Comparison of ENCODE assay signal across 39 cellular contexts in genomic region chr22:37831472-37831871, GRCh38. TPM values are rescaled to one million over a fixed set of nuclear protein-coding genes. Genes with fewer than 3 reads are reported as not detected.
"Had no signal": no experiment of that assay in that cellular context is flagged by ENCODE, and none has a peak within 500 bp of the region (broad histone marks: within the 10 kb centered on the region; RNA-seq: fewer than 3 reads in every experiment).

No MANE protein-coding gene starts in this region.

- H3K4me3 Mint-ChIP-seq: activated B cell treated with CpG ODN at 0.5 μM for 24 hours; activated CD4-positive, alpha-beta memory T cell treated with anti-CD3 and anti-CD28 coated beads for 36 hours; activated CD4-positive, alpha-beta T cell treated with anti-CD3 and anti-CD28 coated beads, Interleukin-2, amount 10 ng/mL, durations not matched to agents 24 days and 14 days; activated CD8-positive, alpha-beta T cell treated with anti-CD3 and anti-CD28 coated beads for 36 hours; activated naive CD4-positive, alpha-beta T cell treated with anti-CD3 and anti-CD28 coated beads for 36 hours; activated naive CD4-positive, alpha-beta T cell treated with anti-CD3 and anti-CD28 coated beads, Interleukin-2, amount 50 U/mL, for 24 hours; activated naive CD8-positive, alpha-beta T cell treated with anti-CD3 and anti-CD28 coated beads for 36 hours; activated T-cell treated with anti-CD3 and anti-CD28 coated beads, Interleukin-2, amount 50 U/mL, for 4 hours; activated T-cell treated with anti-CD3 and anti-CD28 coated beads, Interleukin-2, amount 50 U/mL, for 72 hours; activated T-helper 1 cell treated with anti-CD3 and anti-CD28 coated beads, Interleukin-12 subunit alpha, Interleukin-12 subunit beta, Interleukin-2, Interleukin-4 antibody, amounts not matched to agents 30 ng/mL and 10 ng/mL and 1 ng/mL, durations not matched to agents 14 hours and 24 hours and 36 hours; activated T-helper 17 cell treated with anti-CD3 and anti-CD28 coated beads, Interleukin-2, amount 50 U/mL, for 72 hours; T-helper 1 cell treated with Interleukin-12 subunit alpha and Interleukin-12 subunit beta and Interleukin-4 antibody, amounts not matched to agents 30 μg/mL and 1 μg/mL, for 36 hours; T-helper 2 cell treated with Interferon-gamma antibody and Interleukin-4, amounts not matched to agents 5 μg/mL and 100 μg/mL, for 36 hours had no signal

- H3K27me3 ChIP-seq: adrenal gland, body of pancreas, brain microvascular endothelial cell, breast epithelium had no signal

- H3K4me1 Mint-ChIP-seq: activated B cell treated with CpG ODN at 0.5 μM for 24 hours; activated CD4-positive, alpha-beta T cell treated with anti-CD3 and anti-CD28 coated beads, Interleukin-2, amount 10 ng/mL, durations not matched to agents 24 days and 14 days; activated naive CD4-positive, alpha-beta T cell treated with anti-CD3 and anti-CD28 coated beads, Interleukin-2, amount 50 U/mL, for 24 hours; activated naive CD8-positive, alpha-beta T cell treated with anti-CD3 and anti-CD28 coated beads for 36 hours; activated T-helper 17 cell treated with anti-CD3 and anti-CD28 coated beads, Interleukin-2, amount 50 U/mL, for 72 hours had no signal

- H3K27ac ChIP-seq: adrenal gland, body of pancreas, brain microvascular endothelial cell, breast epithelium, VCaP had no signal

- H3K9me3 Mint-ChIP-seq: activated B cell treated with CpG ODN at 0.5 μM for 24 hours; activated CD4-positive, alpha-beta memory T cell treated with anti-CD3 and anti-CD28 coated beads for 36 hours; activated CD4-positive, alpha-beta T cell treated with anti-CD3 and anti-CD28 coated beads, Interleukin-2, amount 10 ng/mL, durations not matched to agents 24 days and 14 days; activated CD8-positive, alpha-beta T cell treated with anti-CD3 and anti-CD28 coated beads for 36 hours; activated naive CD4-positive, alpha-beta T cell treated with anti-CD3 and anti-CD28 coated beads for 36 hours; activated naive CD4-positive, alpha-beta T cell treated with anti-CD3 and anti-CD28 coated beads, Interleukin-2, amount 50 U/mL, for 24 hours; activated naive CD8-positive, alpha-beta T cell treated with anti-CD3 and anti-CD28 coated beads for 36 hours; activated T-cell treated with anti-CD3 and anti-CD28 coated beads, Interleukin-2, amount 50 U/mL, for 4 hours; activated T-cell treated with anti-CD3 and anti-CD28 coated beads, Interleukin-2, amount 50 U/mL, for 72 hours; activated T-helper 1 cell treated with anti-CD3 and anti-CD28 coated beads, Interleukin-12 subunit alpha, Interleukin-12 subunit beta, Interleukin-2, Interleukin-4 antibody, amounts not matched to agents 30 ng/mL and 10 ng/mL and 1 ng/mL, durations not matched to agents 14 hours and 24 hours and 36 hours; activated T-helper 17 cell treated with anti-CD3 and anti-CD28 coated beads, Interleukin-2, amount 50 U/mL, for 72 hours; T-helper 1 cell treated with Interleukin-12 subunit alpha and Interleukin-12 subunit beta and Interleukin-4 antibody, amounts not matched to agents 30 μg/mL and 1 μg/mL, for 36 hours; T-helper 2 cell treated with Interferon-gamma antibody and Interleukin-4, amounts not matched to agents 5 μg/mL and 100 μg/mL, for 36 hours had no signal

- H3K27me3 Mint-ChIP-seq: activated B cell treated with CpG ODN at 0.5 μM for 24 hours; activated CD4-positive, alpha-beta memory T cell treated with anti-CD3 and anti-CD28 coated beads for 36 hours; activated CD4-positive, alpha-beta T cell treated with anti-CD3 and anti-CD28 coated beads, Interleukin-2, amount 10 ng/mL, durations not matched to agents 24 days and 14 days; activated CD8-positive, alpha-beta T cell treated with anti-CD3 and anti-CD28 coated beads for 36 hours; activated naive CD4-positive, alpha-beta T cell treated with anti-CD3 and anti-CD28 coated beads, Interleukin-2, amount 50 U/mL, for 24 hours; activated naive CD8-positive, alpha-beta T cell treated with anti-CD3 and anti-CD28 coated beads for 36 hours; activated T-helper 17 cell treated with anti-CD3 and anti-CD28 coated beads, Interleukin-2, amount 50 U/mL, for 72 hours had no signal

- H3K27ac Mint-ChIP-seq: activated B cell treated with CpG ODN at 0.5 μM for 24 hours; activated CD4-positive, alpha-beta memory T cell treated with anti-CD3 and anti-CD28 coated beads for 36 hours; activated CD4-positive, alpha-beta T cell treated with anti-CD3 and anti-CD28 coated beads, Interleukin-2, amount 10 ng/mL, durations not matched to agents 24 days and 14 days; activated CD8-positive, alpha-beta T cell treated with anti-CD3 and anti-CD28 coated beads for 36 hours; activated naive CD4-positive, alpha-beta T cell treated with anti-CD3 and anti-CD28 coated beads for 36 hours; activated naive CD4-positive, alpha-beta T cell treated with anti-CD3 and anti-CD28 coated beads, Interleukin-2, amount 50 U/mL, for 24 hours; activated naive CD8-positive, alpha-beta T cell treated with anti-CD3 and anti-CD28 coated beads for 36 hours; activated T-cell treated with anti-CD3 and anti-CD28 coated beads, Interleukin-2, amount 50 U/mL, for 72 hours; activated T-helper 1 cell treated with anti-CD3 and anti-CD28 coated beads, Interleukin-12 subunit alpha, Interleukin-12 subunit beta, Interleukin-2, Interleukin-4 antibody, amounts not matched to agents 30 ng/mL and 10 ng/mL and 1 ng/mL, durations not matched to agents 14 hours and 24 hours and 36 hours; activated T-helper 17 cell treated with anti-CD3 and anti-CD28 coated beads, Interleukin-2, amount 50 U/mL, for 72 hours; T-helper 1 cell treated with Interleukin-12 subunit alpha and Interleukin-12 subunit beta and Interleukin-4 antibody, amounts not matched to agents 30 μg/mL and 1 μg/mL, for 36 hours; T-helper 2 cell treated with Interferon-gamma antibody and Interleukin-4, amounts not matched to agents 5 μg/mL and 100 μg/mL, for 36 hours had no signal

- H3K9me3 ChIP-seq: adrenal gland, body of pancreas, breast epithelium had no signal

- H3K4me3 ChIP-seq: adrenal gland, body of pancreas, breast epithelium had no signal

- DNase-seq: activated B cell treated with CpG ODN at 0.5 μM for 24 hours; activated CD4-positive, alpha-beta memory T cell treated with anti-CD3 and anti-CD28 coated beads for 36 hours; activated CD4-positive, alpha-beta T cell treated with anti-CD3 and anti-CD28 coated beads for 4 hours; activated CD4-positive, alpha-beta T cell treated with anti-CD3 and anti-CD28 coated beads, Interleukin-2, amount 10 ng/mL, durations not matched to agents 24 days and 14 days; activated CD4-positive, alpha-beta T cell treated with anti-CD3 and anti-CD28 coated beads, Interleukin-2, amount 50 U/mL, for 1 hour; activated CD4-positive, alpha-beta T cell treated with anti-CD3 and anti-CD28 coated beads, Interleukin-2, amount 50 U/mL, for 4 hours; activated CD4-positive, CD25-positive, alpha-beta regulatory T cell treated with anti-CD3 and anti-CD28 coated beads, Interleukin-2, amount 50 U/mL, for 72 hours; activated CD8-positive, alpha-beta memory T cell treated with anti-CD3 and anti-CD28 coated beads, Interleukin-2, amount 50 U/mL, for 4 hours; activated CD8-positive, alpha-beta T cell treated with anti-CD3 and anti-CD28 coated beads for 36 hours; activated effector memory CD4-positive, alpha-beta T cell treated with anti-CD3 and anti-CD28 coated beads, Interleukin-2, amount 50 U/mL, for 16 hours; activated gamma-delta T cell treated with Interleukin-2 at 50 U/mL for 16 hours; activated naive CD4-positive, alpha-beta T cell; activated naive CD4-positive, alpha-beta T cell treated with anti-CD3 and anti-CD28 coated beads for 36 hours; activated naive CD8-positive, alpha-beta T cell treated with anti-CD3 and anti-CD28 coated beads for 36 hours; activated T-cell treated with anti-CD3 and anti-CD28 coated beads for 4 hours; activated T-cell treated with anti-CD3 and anti-CD28 coated beads, Interleukin-2, amount 50 U/mL, for 1 hour; activated T-cell treated with anti-CD3 and anti-CD28 coated beads, Interleukin-2, amount 50 U/mL, for 4 hours; activated T-cell treated with anti-CD3 and anti-CD28 coated beads, Interleukin-2, amount 50 U/mL, for 72 hours; adrenal gland; amniotic stem cell; aorta; body of pancreas; brain microvascular endothelial cell; central memory CD4-positive, alpha-beta T cell; T-helper 1 cell; T-helper 2 cell; T-helper 9 cell had no signal

- FAIRE-seq: astrocyte, TTC549 had no signal

- H3K4me1 ChIP-seq: adrenal gland, body of pancreas, breast epithelium had no signal

- ATAC-seq: activated CD8-positive, alpha-beta T cell treated with anti-CD3 and anti-CD28 coated beads for 36 hours; activated T-cell treated with anti-CD3 and anti-CD28 coated beads, Interleukin-2, amount 50 U/mL, for 4 hours; activated T-cell treated with anti-CD3 and anti-CD28 coated beads, Interleukin-2, amount 50 U/mL, for 72 hours; activated T-helper 17 cell treated with anti-CD3 and anti-CD28 coated beads, Interleukin-2, amount 50 U/mL, for 72 hours; body of pancreas had no signal

RNA-seq across cellular contexts. Expression of gene GALR3, which starts 8.3 kb away (rescaled TPM):
- total RNA-seq: activated B cell treated with CpG ODN at 0.5 μM for 24 hours; activated CD4-positive, alpha-beta T cell treated with anti-CD3 and anti-CD28 coated beads, Interleukin-2, amount 10 ng/mL, durations not matched to agents 24 days and 14 days; activated CD8-positive, alpha-beta memory T cell treated with anti-CD3 and anti-CD28 coated beads for 36 hours; activated CD8-positive, alpha-beta T cell treated with anti-CD3 and anti-CD28 coated beads for 36 hours; activated naive CD4-positive, alpha-beta T cell treated with anti-CD3 and anti-CD28 coated beads for 36 hours; activated naive CD8-positive, alpha-beta T cell treated with anti-CD3 and anti-CD28 coated beads for 36 hours; activated T-cell treated with anti-CD3 and anti-CD28 coated beads, Interleukin-2, amount 50 U/mL, for 4 hours; activated T-helper 1 cell treated with anti-CD3 and anti-CD28 coated beads, Interleukin-12 subunit alpha, Interleukin-12 subunit beta, Interleukin-2, Interleukin-4 antibody, amounts not matched to agents 30 ng/mL and 10 ng/mL and 1 ng/mL, durations not matched to agents 14 hours and 24 hours and 36 hours; activated T-helper 17 cell treated with anti-CD3 and anti-CD28 coated beads, Interleukin-2, amount 50 U/mL, for 72 hours; aorta; astrocyte; body of pancreas; cardiac septum; cerebellum had no signal
- polyA plus RNA-seq: adrenal gland had no signal
